Comparison of ENCODE assay signal across 19 cellular contexts in genomic region chr3:54600441-54601204, GRCh38.
DNase-seq lines count a peak whose midpoint lies in the region; ATAC-seq, FAIRE-seq and TF ChIP-seq lines count a peak whose summit lies in the region.
"Had no signal": no experiment of that assay in that cellular context is flagged by ENCODE, and none has a peak within 500 bp of the region (broad histone marks: within the 10 kb centered on the region; RNA-seq: fewer than 3 reads in every experiment).

No MANE protein-coding gene starts in this region.

- peaks cover 20% of the 10 kb centered on the region for H3K4me1 ChIP-seq in GM23338 (ENCODE audit: insufficient read depth)
- peaks cover 24% of the 10 kb centered on the region for H3K4me1 ChIP-seq in left ventricle myocardium inferior
- H3K4me1 ChIP-seq in small intestine (ENCODE audit: control insufficient read depth in 2 of 2, insufficient read depth in 1 of 2, low read depth in 1 of 2, low read length in 1 of 2) = no peaks in the 10 kb centered on the region

- no peak overlapping the region for H3K27ac Mint-ChIP-seq in GM23338
- H3K27ac Mint-ChIP-seq: T-helper 1 cell treated with Interleukin-12 subunit alpha and Interleukin-12 subunit beta and Interleukin-4 antibody, amounts not matched to agents 30 μg/mL and 1 μg/mL, for 36 hours had no signal

- 67 to 78% (median 71%) methylated on average over 12 of the region's 12 CpGs for WGBS in small intestine, 3 donors

- no peaks in the 10 kb centered on the region for H3K36me3 ChIP-seq in GM23338 (ENCODE audit: insufficient read depth)
- no peaks in the 10 kb centered on the region for H3K36me3 ChIP-seq in left ventricle myocardium inferior
- no peaks in the 10 kb centered on the region for H3K36me3 ChIP-seq in small intestine (ENCODE audit: control insufficient read depth in 2 of 2, insufficient read depth in 2 of 2, low read length in 2 of 2)
- H3K36me3 ChIP-seq: tibial nerve had no signal

- peak overlapping the region; percentile 93; the same call in 1 of the 2 replicates for H2AFZ ChIP-seq in GM23338

- peaks cover 8% of the 10 kb centered on the region for H3K27me3 Mint-ChIP-seq in GM23338 (ENCODE audit: insufficient read depth, low read depth, poor library complexity)

- H3F3A ChIP-seq in GM23338 (replicated peaks; ENCODE audit: low read depth) = no peaks in the 10 kb centered on the region

- H3K27me3 ChIP-seq in GM23338 (ENCODE audit: insufficient read depth) = no peaks in the 10 kb centered on the region
- no peaks in the 10 kb centered on the region for H3K27me3 ChIP-seq in left ventricle myocardium inferior (ENCODE audit: low read depth)
- H3K27me3 ChIP-seq in small intestine (ENCODE audit: control insufficient read depth in 2 of 2, insufficient read depth in 2 of 2, low read length in 2 of 2) = no peaks in the 10 kb centered on the region
- H3K27me3 ChIP-seq: tibial nerve had no signal

- no peak overlapping the region for H3K4me3 Mint-ChIP-seq in GM23338
- H3K4me3 Mint-ChIP-seq: T-helper 1 cell treated with Interleukin-12 subunit alpha and Interleukin-12 subunit beta and Interleukin-4 antibody, amounts not matched to agents 30 μg/mL and 1 μg/mL, for 36 hours had no signal

- TF ChIP-seq CTCF in GM23338 (conservative IDR thresholded peaks at IDR 0.05; ENCODE audit: low read depth in 2 of 2) (no peak), left ventricle myocardium inferior (IDR thresholded peaks at IDR 0.05; ENCODE audit: borderline replicate concordance) (no peak)

- H3K4me2 ChIP-seq in GM23338 = peak overlapping the region; percentile 74

- H3K9me2 ChIP-seq in GM23338 (ENCODE audit: insufficient read depth) = peaks cover 14% of the 10 kb centered on the region

- no peak overlapping the region for H3K4me3 ChIP-seq in GM23338
- peak overlapping the region; percentile 44 for H3K4me3 ChIP-seq in left ventricle myocardium inferior
- H3K4me3 ChIP-seq in small intestine (ENCODE audit: low read depth in 1 of 2, low read length in 2 of 2) = no peak overlapping the region
- H3K4me3 ChIP-seq: tibial nerve had no signal

- H3K79me2 ChIP-seq in GM23338 (replicated peaks; ENCODE audit: insufficient read depth) = no peaks in the 10 kb centered on the region

- no peaks in the 10 kb centered on the region for H4K20me1 ChIP-seq in GM23338 (replicated peaks; ENCODE audit: insufficient read depth)

- FAIRE-seq in small intestine (lab: Jason Lieb, UNC) = no peak
- FAIRE-seq: bronchial epithelial cell, keratinocyte had no signal

- intact Hi-C loops in left ventricle myocardium inferior (cut with micrococcal nuclease) = no loop called here

- no peaks in the 10 kb centered on the region for H3K9me3 Mint-ChIP-seq in GM23338
- H3K9me3 Mint-ChIP-seq: T-helper 1 cell treated with Interleukin-12 subunit alpha and Interleukin-12 subunit beta and Interleukin-4 antibody, amounts not matched to agents 30 μg/mL and 1 μg/mL, for 36 hours had no signal

- H3K36me3 Mint-ChIP-seq in GM23338 (ENCODE audit: low read depth) = no peaks in the 10 kb centered on the region

- DNase-seq in GM23338 (ENCODE audit: low spot score) (peak; percentile 21), astrocyte of the hippocampus (ENCODE audit: low read depth, low spot score) (peak; percentile 59), left ventricle myocardium inferior (no peak), putamen (ENCODE audit: low spot score) (peak; percentile 43), small intestine (no peak), NCI-H1694 treated with DMSO at 0.1 percent for 48 hours (lab: John Stamatoyannopoulos, UW) (no peak)
- DNase-seq: activated CD8-positive, alpha-beta memory T cell treated with anti-CD3 and anti-CD28 coated beads, Interleukin-2, amount 50 U/mL, for 4 hours; activated naive CD4-positive, alpha-beta T cell treated with Interleukin-2 at 50 U/mL for 16 hours; NCI-H187 treated with DMSO at 0.1 percent for 48 hours; NCI-H774; stimulated activated CD4-positive, alpha-beta T cell treated with anti-CD3 and anti-CD28 coated beads, Interleukin-2, amount 100 ng/mL, for 24 hours had no signal

- H3K9me3 ChIP-seq in left ventricle myocardium inferior (replicated peaks) (no peaks in the 10 kb centered on the region), small intestine (ENCODE audit: control insufficient read depth, low read depth) (no peaks in the 10 kb centered on the region)
- H3K9me3 ChIP-seq: tibial nerve had no signal

- H3K4me1 Mint-ChIP-seq in GM23338 = peaks cover 35% of the 10 kb centered on the region

- ATAC-seq in GM23338 (peak; percentile 68), GM18873 (IDR thresholded peaks at IDR 0.05; ENCODE audit: low FRiP score, unreplicated experiment) (no peak), HG02642 (IDR thresholded peaks at IDR 0.05; ENCODE audit: poor library complexity, unreplicated experiment) (no peak)
- ATAC-seq: activated CD4-positive, CD25-positive, alpha-beta regulatory T cell treated with anti-CD3 and anti-CD28 coated beads, Interleukin-2, amount 50 U/mL, for 24 hours had no signal

- H3K27ac ChIP-seq in GM23338 (ENCODE audit: low read depth) = no peak overlapping the region
- peak overlapping the region; percentile 71 for H3K27ac ChIP-seq in left ventricle myocardium inferior (replicated peaks)
- no peak overlapping the region for H3K27ac ChIP-seq in small intestine (ENCODE audit: low read depth in 1 of 2, low read length in 1 of 2)
- H3K27ac ChIP-seq: RWPE1 had no signal

TF ChIP-seq in GM23338, 12 proteins besides CTCF, POLR2A, EP300 and RAD21:
- TF ChIP-seq ETS1 (IDR thresholded peaks at IDR 0.05) (no peak), EZH2phosphoT487 (IDR thresholded peaks at IDR 0.05; ENCODE audit: unreplicated experiment) (no peak), ZNF462 (CRISPR knock-in tag; IDR thresholded peaks at IDR 0.05) (peak; percentile 64; the same call in 1 of the 2 replicates), EZH2 (IDR thresholded peaks at IDR 0.05; ENCODE audit: low read depth, unreplicated experiment) (no peak), POLR2AphosphoS5 (IDR thresholded peaks at IDR 0.05; ENCODE audit: low read depth) (no peak)

Comparison
In these comparisons a context has a peak if more than half of its experiments do, and no peak if none do; other contexts are left out.
1. DNase-seq: peak in GM23338 (single experiment), astrocyte of the hippocampus (single experiment) and putamen (single experiment); none in left ventricle myocardium inferior (single experiment), small intestine (single experiment) and NCI-H1694 treated with DMSO at 0.1 percent for 48 hours (single experiment).